In genomic region chr21:25421327-25422028, GRCh38 we compare ENCODE assay signal across 8 cellular contexts.
DNase-seq lines count a peak whose midpoint lies in the region; ATAC-seq, FAIRE-seq and TF ChIP-seq lines count a peak whose summit lies in the region.

No MANE protein-coding gene starts in this region.

- peak; percentile 73 for ATAC-seq in GM19452 (IDR thresholded peaks at IDR 0.05; ENCODE audit: unreplicated experiment)
- peak; percentile 70 for ATAC-seq in HG03460 (IDR thresholded peaks at IDR 0.05; ENCODE audit: unreplicated experiment)
- ATAC-seq in Panc1 = 0 out of 2 replicates have a peak, but pooled peaks have one; percentile 62

- H2AFZ ChIP-seq in keratinocyte (ENCODE audit: control insufficient read depth, low read length) = no peak overlapping the region

- FAIRE-seq in keratinocyte (lab: Jason Lieb, UNC) = no peak

- peaks cover 2% of the 10 kb centered on the region for H3K27me3 Mint-ChIP-seq in activated T-helper 1 cell treated with anti-CD3 and anti-CD28 coated beads, Interleukin-12 subunit alpha, Interleukin-12 subunit beta, Interleukin-2, Interleukin-4 antibody, amounts not matched to agents 30 ng/mL and 10 ng/mL and 1 ng/mL, durations not matched to agents 14 hours and 24 hours and 36 hours (ENCODE audit: insufficient read depth)

- H4K20me1 ChIP-seq in DOHH2 (ENCODE audit: control insufficient read depth, insufficient read depth, low read depth, low read length) (no peaks in the 10 kb centered on the region), keratinocyte (ENCODE audit: control insufficient read depth, extremely low read depth, insufficient read depth, low read length) (no peaks in the 10 kb centered on the region)

- H3K9ac ChIP-seq in keratinocyte (ENCODE audit: control insufficient read depth, extremely low read depth, insufficient read depth, low read length) = no peak overlapping the region

- H3K79me2 ChIP-seq in DOHH2 (ENCODE audit: control insufficient read depth, low read length) (no peaks in the 10 kb centered on the region), keratinocyte (ENCODE audit: control insufficient read depth, insufficient read depth, low read length) (no peaks in the 10 kb centered on the region)

- intact Hi-C loops in Panc1 (cut with micrococcal nuclease; ENCODE audit: unreplicated experiment) = loop anchor here (10.0 kb wide), 1 partner anchor 143 kb away; no protein-coding TSS in a partner anchor
- intact Hi-C loops in activated T-helper 1 cell treated with anti-CD3 and anti-CD28 coated beads, Interleukin-12 subunit alpha, Interleukin-12 subunit beta, Interleukin-2, Interleukin-4 antibody, amounts not matched to agents 30 ng/mL and 10 ng/mL and 1 ng/mL, durations not matched to agents 14 hours and 24 hours and 36 hours (cut with micrococcal nuclease) = loop anchor here (1.0 to 5.0 kb wide), 10 partner anchors 25 to 313 kb away; partner anchors contain the start of genes ATP5PF, GABPA and MRPL39

- peak overlapping the region; percentile 93 for H3K27ac ChIP-seq in DOHH2 (ENCODE audit: low read depth, low read length)
- H3K27ac ChIP-seq in Panc1 (ENCODE audit: low read length) = no peak overlapping the region
- H3K27ac ChIP-seq in keratinocyte (ENCODE audit: control insufficient read depth, insufficient read depth, low read length) = no peak overlapping the region

- H3K9me1 ChIP-seq in keratinocyte (ENCODE audit: control insufficient read depth, extremely low read depth, insufficient read depth, low read length) = no peaks in the 10 kb centered on the region

- no TSS peak for BruUV-seq in Panc1 (replicated peaks; lab: Mats Ljungman, UMichigan)

- H3K9me3 Mint-ChIP-seq in activated T-helper 1 cell treated with anti-CD3 and anti-CD28 coated beads, Interleukin-12 subunit alpha, Interleukin-12 subunit beta, Interleukin-2, Interleukin-4 antibody, amounts not matched to agents 30 ng/mL and 10 ng/mL and 1 ng/mL, durations not matched to agents 14 hours and 24 hours and 36 hours = no peaks in the 10 kb centered on the region

- CTCF ChIA-PET in Panc1 (lab: Charles Lee) = no interaction called here

- POLR2A ChIA-PET in Panc1 (lab: Charles Lee) = no interaction called here

- H3K36me3 ChIP-seq in DOHH2 (ENCODE audit: control insufficient read depth, low read length) = 0 out of 2 replicates have a peak, but pooled peaks cover 3% of the 10 kb centered on the region
- no peaks in the 10 kb centered on the region for H3K36me3 ChIP-seq in Panc1 (ENCODE audit: control insufficient read depth, insufficient read depth, low read length)
- no peaks in the 10 kb centered on the region for H3K36me3 ChIP-seq in keratinocyte (ENCODE audit: control insufficient read depth in 2 of 2, extremely low read depth in 1 of 2, insufficient read depth in 2 of 2, low read length in 2 of 2)

- peak overlapping the region; percentile 90 for H3K4me2 ChIP-seq in DOHH2 (ENCODE audit: low read length)
- H3K4me2 ChIP-seq in keratinocyte (ENCODE audit: control insufficient read depth, extremely low read depth, insufficient read depth, low read depth, low read length) = no peak overlapping the region

- no peaks in the 10 kb centered on the region for H3K36me3 Mint-ChIP-seq in activated T-helper 1 cell treated with anti-CD3 and anti-CD28 coated beads, Interleukin-12 subunit alpha, Interleukin-12 subunit beta, Interleukin-2, Interleukin-4 antibody, amounts not matched to agents 30 ng/mL and 10 ng/mL and 1 ng/mL, durations not matched to agents 14 hours and 24 hours and 36 hours (ENCODE audit: low read depth)

- no peaks in the 10 kb centered on the region for H3K9me2 ChIP-seq in DOHH2 (replicated peaks; ENCODE audit: control insufficient read depth, low read length)

- H3K27ac Mint-ChIP-seq in activated T-helper 1 cell treated with anti-CD3 and anti-CD28 coated beads, Interleukin-12 subunit alpha, Interleukin-12 subunit beta, Interleukin-2, Interleukin-4 antibody, amounts not matched to agents 30 ng/mL and 10 ng/mL and 1 ng/mL, durations not matched to agents 14 hours and 24 hours and 36 hours = peak overlapping the region; percentile 77

- peak; percentile 70 for TF ChIP-seq CTCF in DOHH2 (IDR thresholded peaks at IDR 0.05; ENCODE audit: low read depth, low read length, poor library complexity, severe bottlenecking)
- TF ChIP-seq CTCF in Panc1 (IDR thresholded peaks at IDR 0.05) = peak; percentile 58
- TF ChIP-seq CTCF in keratinocyte (optimal IDR thresholded peaks at IDR 0.05 in 1 of 3, IDR thresholded peaks at IDR 0.05 in 1 of 3, conservative IDR thresholded peaks at IDR 0.05 in 1 of 3; ENCODE audit: extremely low read depth in 1 of 3, insufficient read depth in 2 of 3, low read length in 3 of 3) = peak; percentile 44 to 53 (median 44)

- peak overlapping the region; percentile 77 for H3K4me3 Mint-ChIP-seq in activated T-helper 1 cell treated with anti-CD3 and anti-CD28 coated beads, Interleukin-12 subunit alpha, Interleukin-12 subunit beta, Interleukin-2, Interleukin-4 antibody, amounts not matched to agents 30 ng/mL and 10 ng/mL and 1 ng/mL, durations not matched to agents 14 hours and 24 hours and 36 hours

- H3K9me3 ChIP-seq in DOHH2 (ENCODE audit: control insufficient read depth, insufficient read depth, low read length) (no peaks in the 10 kb centered on the region), Panc1 (ENCODE audit: control insufficient read depth, insufficient read depth, low read depth, low read length) (no peaks in the 10 kb centered on the region), keratinocyte (ENCODE audit: control insufficient read depth, low read depth, low read length) (no peaks in the 10 kb centered on the region)

- in situ Hi-C loops in Panc1 (cut with HindIII; ENCODE audit: low pct_unique_long_range_greater_than_20kb, low sequenced_read_pairs) = no loop called here

- H3K27me3 ChIP-seq in DOHH2 (ENCODE audit: control insufficient read depth, low read length) (no peaks in the 10 kb centered on the region), Panc1 (ENCODE audit: control insufficient read depth, insufficient read depth, low read length) (no peaks in the 10 kb centered on the region), keratinocyte (ENCODE audit: control insufficient read depth, extremely low read depth, insufficient read depth, low read length) (no peaks in the 10 kb centered on the region)

- peaks cover 46% of the 10 kb centered on the region for H3K4me1 Mint-ChIP-seq in activated T-helper 1 cell treated with anti-CD3 and anti-CD28 coated beads, Interleukin-12 subunit alpha, Interleukin-12 subunit beta, Interleukin-2, Interleukin-4 antibody, amounts not matched to agents 30 ng/mL and 10 ng/mL and 1 ng/mL, durations not matched to agents 14 hours and 24 hours and 36 hours (ENCODE audit: low read depth)

- DNase-seq in Panc1 (ENCODE audit: low read depth, low spot score) (peak; percentile 30), keratinocyte (ENCODE audit: low read depth, low spot score) (no peak), SW 1271 (lab: John Stamatoyannopoulos, UW) (no peak)
- DNase-seq in activated T-helper 1 cell treated with anti-CD3 and anti-CD28 coated beads, Interleukin-12 subunit alpha, Interleukin-12 subunit beta, Interleukin-2, Interleukin-4 antibody, amounts not matched to agents 30 ng/mL and 10 ng/mL and 1 ng/mL, durations not matched to agents 14 hours and 24 hours and 36 hours (ENCODE audit: low spot score) = peak; percentile 60
- peak; percentile 10 to 58 for DNase-seq in stimulated activated CD8-positive, alpha-beta memory T cell treated with anti-CD3 and anti-CD28 coated beads, Interleukin-7, amount 100 ng/mL, for 48 hours (ENCODE audit: extremely low read depth in 1 of 2, low read depth in 1 of 2)

- H3K4me1 ChIP-seq in DOHH2 (ENCODE audit: control insufficient read depth, low read length) (peaks cover 56% of the 10 kb centered on the region), Panc1 (ENCODE audit: control insufficient read depth, insufficient read depth, low read length) (no peaks in the 10 kb centered on the region), keratinocyte (ENCODE audit: control insufficient read depth, extremely low read depth, insufficient read depth, low read length) (no peaks in the 10 kb centered on the region)

- dilution Hi-C loops in keratinocyte (cut with MboI; ENCODE audit: extremely low pct_ligation_motif_present, low sequenced_read_pairs) = no loop called here

- peak overlapping the region; percentile 52 for H3K4me3 ChIP-seq in DOHH2 (ENCODE audit: low read length)
- H3K4me3 ChIP-seq in Panc1 (ENCODE audit: low read depth in 2 of 2, low read length in 2 of 2) = no peak overlapping the region
- no peak overlapping the region for H3K4me3 ChIP-seq in keratinocyte (ENCODE audit: control insufficient read depth in 2 of 3, extremely low read depth in 1 of 3, insufficient read depth in 2 of 3, low read depth in 1 of 3, low read length in 3 of 3)

- peaks cover 24% of the 10 kb centered on the region for H3F3A ChIP-seq in DOHH2 (ENCODE audit: control insufficient read depth, insufficient read depth)

Comparison
In these comparisons a context has a peak if more than half of its experiments do, and no peak if none do; other contexts are left out.
1. DNase-seq: peak in Panc1 (single experiment), activated T-helper 1 cell treated with anti-CD3 and anti-CD28 coated beads, Interleukin-12 subunit alpha, Interleukin-12 subunit beta, Interleukin-2, Interleukin-4 antibody, amounts not matched to agents 30 ng/mL and 10 ng/mL and 1 ng/mL, durations not matched to agents 14 hours and 24 hours and 36 hours (single experiment) and stimulated activated CD8-positive, alpha-beta memory T cell treated with anti-CD3 and anti-CD28 coated beads, Interleukin-7, amount 100 ng/mL, for 48 hours (2 of 2); none in keratinocyte (single experiment) and SW 1271 (0 of 2).
2. Peak in every context shown above with its lines, with median percentiles within 50 percentile points of each other: CTCF ChIP-seq and ATAC-seq.